8 cellular contexts compared by ENCODE assay signal in genomic region chr18:9683418-9684396, GRCh38. TPM values are rescaled to one million over a fixed set of nuclear protein-coding genes. Genes with fewer than 3 reads are reported as not detected.
A peak's percentile ranks its signal among the peaks of the same experiment; 100 is the strongest.
DNase-seq lines count a peak whose midpoint lies in the region; ATAC-seq, FAIRE-seq and TF ChIP-seq lines count a peak whose summit lies in the region.

No MANE protein-coding gene starts in this region.

- TF ChIP-seq CTCF in BE2C (IDR thresholded peaks at IDR 0.05; ENCODE audit: low read depth, low read length) (peak; percentile 28), GM12878 (IDR thresholded peaks at IDR 0.05 in 2 of 3, conservative IDR thresholded peaks at IDR 0.05 in 1 of 3; ENCODE audit: control insufficient read depth in 2 of 3, extremely low read depth in 1 of 3, insufficient read depth in 1 of 3, low read depth in 3 of 3, low read length in 3 of 3) (peak in 2 of 3 experiments; percentile 15 to 27; a peak in 2 of 6 replicates)

- TF ChIP-seq POLR2A in GM12878 (IDR thresholded peaks at IDR 0.05; ENCODE audit: low read depth, low read length): no peak
- TF ChIP-seq POLR2A in GM18505 (IDR thresholded peaks at IDR 0.05; ENCODE audit: borderline replicate concordance, extremely low read depth, insufficient read depth, insufficient read length): no peak

- H3K4me1 ChIP-seq in BE2C: no peaks in the 10 kb centered on the region
- peaks cover 3% of the 10 kb centered on the region; the same call in 1 of the 2 replicates for H3K4me1 ChIP-seq in GM12878 (ENCODE audit: control insufficient read depth, insufficient read depth, low read length)

- H3K27ac ChIP-seq in GM12878 (ENCODE audit: control insufficient read depth, insufficient read depth): no peak overlapping the region

- BruUV-seq in GM12878 (replicated peaks; lab: Mats Ljungman, UMichigan): no TSS peak

- no peaks in the 10 kb centered on the region for H3K36me3 Mint-ChIP-seq in activated T-helper 2 cell treated with anti-CD3 and anti-CD28 coated beads, Interferon-gamma antibody, Interleukin-2, Interleukin-4, amounts not matched to agents 10 μg/mL and 5 μg/mL and 100 μg/mL, durations not matched to agents 14 hours and 24 hours and 36 hours (ENCODE audit: low read depth)

- no peaks in the 10 kb centered on the region for H3K36me3 ChIP-seq in BE2C
- no peaks in the 10 kb centered on the region for H3K36me3 ChIP-seq in GM12878 (ENCODE audit: control insufficient read depth in 2 of 2, insufficient read depth in 2 of 2, low read length in 1 of 2)

- no peaks in the 10 kb centered on the region for H4K20me1 ChIP-seq in GM12878 (ENCODE audit: control insufficient read depth, insufficient read depth)

- H3K4me3 ChIP-seq in BE2C (ENCODE audit: low read depth, low read length) (no peak overlapping the region), GM12878 (no peak overlapping the region)

- H3K27me3 ChIP-seq in BE2C (no peaks in the 10 kb centered on the region), GM12878 (replicated peaks in 1 of 2; ENCODE audit: control insufficient read depth in 2 of 2, insufficient read depth in 2 of 2, low read length in 1 of 2) (no peaks in the 10 kb centered on the region; a peak in 1 of 4 replicates)

- no peaks in the 10 kb centered on the region for H3K79me2 ChIP-seq in GM12878 (ENCODE audit: control insufficient read depth, insufficient read depth, low read length)

- TF ChIP-seq RAD21 in GM12878 (IDR thresholded peaks at IDR 0.05; ENCODE audit: insufficient read depth, low read depth, low read length): peak; percentile 44; the same call in 1 of the 2 replicates

- ATAC-seq in GM12878: 0 out of 3 replicates have a peak, but pooled peaks have one; percentile 26
- ATAC-seq in GM18505 (IDR thresholded peaks at IDR 0.05; ENCODE audit: unreplicated experiment): no peak

- H3K4me3 Mint-ChIP-seq in activated T-helper 2 cell treated with anti-CD3 and anti-CD28 coated beads, Interferon-gamma antibody, Interleukin-2, Interleukin-4, amounts not matched to agents 10 μg/mL and 5 μg/mL and 100 μg/mL, durations not matched to agents 14 hours and 24 hours and 36 hours (ENCODE audit: low read depth): no peak overlapping the region

- H3K9ac ChIP-seq in GM12878 (ENCODE audit: control insufficient read depth, insufficient read depth, low read length): no peak overlapping the region

- in situ Hi-C loops in GM12878 (cut with MboI): no loop called here

- POLR2A ChIA-PET in GM12878 (lab: Charles Lee): no interaction called here

- DNase-seq in BE2C (no peak), M059J (ENCODE audit: low read depth) (peak; percentile 83), GM12878 (ENCODE audit: low read depth, low spot score) (no peak), kidney tubule cell (ENCODE audit: low spot score) (peak; percentile 60), retina (no peak)
- no peak for DNase-seq in activated T-helper 2 cell treated with anti-CD3 and anti-CD28 coated beads, Interferon-gamma antibody, Interleukin-2, Interleukin-4, amounts not matched to agents 10 μg/mL and 5 μg/mL and 100 μg/mL, durations not matched to agents 14 hours and 24 hours and 36 hours (ENCODE audit: low spot score)
- DNase-seq in stimulated activated CD4-positive, alpha-beta T cell treated with anti-CD3 and anti-CD28 coated beads, Interleukin-1b, Interleukin-23, amount 100 ng/mL, for 48 hours: no peak

- CTCF ChIA-PET in GM12878 (lab: Yijun Ruan, JAX): no interaction called here

- WGBS in GM12878 (ENCODE audit: insufficient coverage, insufficient replicate concordance, low lambda C conversion rate, missing lambda C conversion rate): 67% methylated on average over 9 of the region's 9 CpGs

- FAIRE-seq in GM12878 (lab: Jason Lieb, UNC): peak; percentile 80

- H3K27me3 Mint-ChIP-seq in activated T-helper 2 cell treated with anti-CD3 and anti-CD28 coated beads, Interferon-gamma antibody, Interleukin-2, Interleukin-4, amounts not matched to agents 10 μg/mL and 5 μg/mL and 100 μg/mL, durations not matched to agents 14 hours and 24 hours and 36 hours (ENCODE audit: low read depth): peaks cover 31% of the 10 kb centered on the region

- no peak overlapping the region for H3K4me2 ChIP-seq in GM12878 (ENCODE audit: control insufficient read depth, insufficient read depth)

- H3K9me3 Mint-ChIP-seq in activated T-helper 2 cell treated with anti-CD3 and anti-CD28 coated beads, Interferon-gamma antibody, Interleukin-2, Interleukin-4, amounts not matched to agents 10 μg/mL and 5 μg/mL and 100 μg/mL, durations not matched to agents 14 hours and 24 hours and 36 hours: no peaks in the 10 kb centered on the region

- TF ChIP-seq EP300 in GM12878 (IDR thresholded peaks at IDR 0.05; ENCODE audit: borderline replicate concordance in 1 of 2, control insufficient read depth in 1 of 2, low read depth in 2 of 2, low read length in 2 of 2): no peak

- no peak overlapping the region for H3K27ac Mint-ChIP-seq in activated T-helper 2 cell treated with anti-CD3 and anti-CD28 coated beads, Interferon-gamma antibody, Interleukin-2, Interleukin-4, amounts not matched to agents 10 μg/mL and 5 μg/mL and 100 μg/mL, durations not matched to agents 14 hours and 24 hours and 36 hours

- H3K4me1 Mint-ChIP-seq in activated T-helper 2 cell treated with anti-CD3 and anti-CD28 coated beads, Interferon-gamma antibody, Interleukin-2, Interleukin-4, amounts not matched to agents 10 μg/mL and 5 μg/mL and 100 μg/mL, durations not matched to agents 14 hours and 24 hours and 36 hours (ENCODE audit: low read depth): peaks cover 10% of the 10 kb centered on the region

- H3K9me3 ChIP-seq in BE2C (no peaks in the 10 kb centered on the region), GM12878 (replicated peaks; ENCODE audit: control insufficient read depth, insufficient read depth, low read length) (no peaks in the 10 kb centered on the region; the same call in 2 of the 3 replicates)

- SMC1A ChIA-PET in GM12878 (lab: Charles Lee; ENCODE audit: uncharacterized antibody, unreplicated experiment): interaction anchor here (0.5 to 1.4 kb wide), 2 partner anchors 23 to 165 kb away, joined by 3 to 4 read pairs; no protein-coding TSS in a partner anchor

- RAD21 ChIA-PET in GM12878 (lab: Charles Lee; ENCODE audit: unreplicated experiment): no interaction called here

- intact Hi-C loops in GM12878 (cut with micrococcal nuclease; ENCODE audit: unreplicated experiment): no loop called here
- intact Hi-C loops in activated T-helper 2 cell treated with anti-CD3 and anti-CD28 coated beads, Interferon-gamma antibody, Interleukin-2, Interleukin-4, amounts not matched to agents 10 μg/mL and 5 μg/mL and 100 μg/mL, durations not matched to agents 14 hours and 24 hours and 36 hours (cut with micrococcal nuclease): no loop called here

- H2AFZ ChIP-seq in GM12878 (ENCODE audit: control insufficient read depth, low read depth, low read length): no peak overlapping the region

TF ChIP-seq in GM12878, 131 proteins besides CTCF, POLR2A, EP300 and RAD21 (continues in another document):
- no peak for TF ChIP-seq BCLAF1 (IDR thresholded peaks at IDR 0.05)
- no peak for TF ChIP-seq JUND (IDR thresholded peaks at IDR 0.05; ENCODE audit: low read depth, low read length)
- no peak for TF ChIP-seq ESRRA (IDR thresholded peaks at IDR 0.05; ENCODE audit: low read length)
- TF ChIP-seq HDAC2 (IDR thresholded peaks at IDR 0.05): no peak

RNA-seq across cellular contexts. Expression of gene RAB31, which starts 24.4 kb away (rescaled TPM):
- 2.4 TPM for polyA plus RNA-seq in BE2C (2012; ENCODE audit: insufficient read depth, insufficient read length, low read depth)
- total RNA-seq in M059J (2014; rRNA removed; shearing (Covaris generic)): 36.8 and 53.6 TPM in 2 replicates
- 5.0 and 9.0 TPM in 2 replicates for total RNA-seq in GM12878 (2013; cell fraction: nucleolus; rRNA removed)
- total RNA-seq in GM12878 (2014; rRNA removed): 11.6 and 12.0 TPM in 2 replicates
- 12.7 TPM in 2 replicates for total RNA-seq in GM12878 (2014; rRNA removed; fragmentation: Illumina TruSeq; extraction: Trizol)
- total RNA-seq in GM12878 (2021): 19.4 and 23.3 TPM in 2 replicates
- 5.2 TPM for polyA plus RNA-seq in GM12878 (2011; ENCODE audit: low read depth)
- polyA plus RNA-seq in GM12878 (2011; rRNA removed): 0.62 and 0.80 TPM in 2 replicates
- 0.40 and 1.1 TPM in 2 replicates for polyA plus RNA-seq in GM12878 (2011; cell fraction: cytosol; rRNA removed)
- 0.13 and 1.3 TPM in 2 replicates for polyA plus RNA-seq in GM12878 (2011; cell fraction: nucleus; rRNA removed)
- polyA plus RNA-seq in GM12878 (2012): 7.3 and 9.0 TPM in 2 replicates
- polyA plus RNA-seq in GM12878 (2014; fragmentation: Illumina TruSeq; extraction: Trizol): 14.8 and 17.5 TPM in 2 replicates
- polyA plus RNA-seq in GM12878 (2014; fragmentation: Nextera tagmentation; extraction: Ambion mirVana): 1 to 10 TPM; 6.4 to 8.9 TPM
- 8.9 and 9.2 TPM in 2 replicates for polyA plus RNA-seq in GM12878 (2014; rRNA removed)
- polyA plus RNA-seq in GM12878 (2016; fragmentation: Nextera tagmentation; extraction: Ambion mirVana): 10 to 100 TPM; 18.1 to 21.3 TPM
- 0.26 and 3.0 TPM in 2 replicates for polyA minus RNA-seq in GM12878 (2011; rRNA and poly(A)+ RNA removed)
- polyA minus RNA-seq in GM12878 (2011; cell fraction: cytosol; rRNA and poly(A)+ RNA removed): 1.7 TPM in 1 of 2 replicates, not detected in the other
- polyA minus RNA-seq in GM12878 (2011; cell fraction: nucleus; rRNA and poly(A)+ RNA removed): 0.60 and 4.4 TPM in 2 replicates
- 0.73 and 0.80 TPM in 2 replicates for total RNA-seq in activated T-helper 2 cell treated with anti-CD3 and anti-CD28 coated beads, Interferon-gamma antibody, Interleukin-2, Interleukin-4, amounts not matched to agents 10 μg/mL and 5 μg/mL and 100 μg/mL, durations not matched to agents 14 hours and 24 hours and 36 hours

Comparison
In these comparisons a context has a peak if more than half of its experiments do, and no peak if none do; other contexts are left out.
1. DNase-seq: peak in M059J (single experiment) and kidney tubule cell (single experiment); none in BE2C (single experiment), GM12878 (single experiment), activated T-helper 2 cell treated with anti-CD3 and anti-CD28 coated beads, Interferon-gamma antibody, Interleukin-2, Interleukin-4, amounts not matched to agents 10 μg/mL and 5 μg/mL and 100 μg/mL, durations not matched to agents 14 hours and 24 hours and 36 hours (single experiment), retina (single experiment) and stimulated activated CD4-positive, alpha-beta T cell treated with anti-CD3 and anti-CD28 coated beads, Interleukin-1b, Interleukin-23, amount 100 ng/mL, for 48 hours (single experiment).